ENCODE assay signal across 31 cellular contexts in the genomic region with DNA sequence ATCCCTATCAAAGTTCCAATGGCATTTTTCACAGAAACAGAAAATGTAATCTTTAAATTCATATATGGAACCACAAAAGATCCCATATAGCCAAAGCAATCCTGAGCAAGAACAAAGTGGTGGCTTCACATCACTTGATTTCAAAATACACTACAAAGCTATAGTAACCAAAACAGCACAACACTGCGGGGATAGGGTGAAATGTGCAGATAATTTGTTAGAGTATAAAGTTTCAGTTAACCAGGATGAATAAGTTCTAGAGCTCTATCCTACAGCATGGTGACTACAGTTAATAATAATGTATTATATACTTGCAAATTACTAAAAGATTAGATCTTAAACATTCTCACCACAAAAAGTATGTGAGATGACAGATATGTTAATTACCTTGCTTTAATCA.
"Had no signal": no experiment of that assay in that cellular context is flagged by ENCODE, and none has a peak within 500 bp of the region (broad histone marks: within the 10 kb centered on the region; RNA-seq: fewer than 3 reads in every experiment).

No MANE protein-coding gene starts in this region.

- H3K27ac ChIP-seq: KMS-11, PC-9, WERI-Rb-1 had no signal

- H3K4me3 Mint-ChIP-seq: activated CD4-positive, alpha-beta T cell treated with anti-CD3 and anti-CD28 coated beads for 36 hours; activated CD4-positive, alpha-beta T cell treated with anti-CD3 and anti-CD28 coated beads, Interleukin-2, amount 10 ng/mL, durations not matched to agents 7 days and 5 days; activated CD8-positive, alpha-beta T cell treated with anti-CD3 and anti-CD28 coated beads, Interleukin-2, amount 10 ng/mL, durations not matched to agents 7 days and 5 days; activated naive CD4-positive, alpha-beta T cell treated with anti-CD3 and anti-CD28 coated beads, Interleukin-2, amount 10 ng/mL, durations not matched to agents 7 days and 5 days; activated naive CD8-positive, alpha-beta T cell; activated naive CD8-positive, alpha-beta T cell treated with anti-CD3 and anti-CD28 coated beads, Interleukin-2, amount 50 U/mL, for 24 hours; brain had no signal

- H3K36me3 Mint-ChIP-seq: activated naive CD8-positive, alpha-beta T cell had no signal

- H3K27me3 Mint-ChIP-seq: activated CD4-positive, alpha-beta T cell treated with anti-CD3 and anti-CD28 coated beads for 36 hours; activated CD4-positive, alpha-beta T cell treated with anti-CD3 and anti-CD28 coated beads, Interleukin-2, amount 10 ng/mL, durations not matched to agents 7 days and 5 days; activated naive CD4-positive, alpha-beta T cell treated with anti-CD3 and anti-CD28 coated beads, Interleukin-2, amount 10 ng/mL, durations not matched to agents 7 days and 5 days; activated naive CD8-positive, alpha-beta T cell; activated naive CD8-positive, alpha-beta T cell treated with anti-CD3 and anti-CD28 coated beads, Interleukin-2, amount 50 U/mL, for 24 hours; brain had no signal

- DNase-seq: activated CD4-positive, alpha-beta T cell treated with anti-CD3 and anti-CD28 coated beads for 36 hours; activated CD4-positive, alpha-beta T cell treated with anti-CD3 and anti-CD28 coated beads, Interleukin-2, amount 10 ng/mL, durations not matched to agents 7 days and 5 days; activated CD4-positive, alpha-beta T cell treated with anti-CD3 and anti-CD28 coated beads, Interleukin-2, amount 50 U/mL, for 48 hours; activated CD8-positive, alpha-beta T cell treated with anti-CD3 and anti-CD28 coated beads, Interleukin-2, amount 10 ng/mL, durations not matched to agents 7 days and 5 days; activated effector memory CD4-positive, alpha-beta T cell treated with Interleukin-2 at 50 U/mL for 16 hours; activated naive CD4-positive, alpha-beta T cell treated with anti-CD3 and anti-CD28 coated beads, Interleukin-2, amount 10 ng/mL, durations not matched to agents 7 days and 5 days; activated naive CD8-positive, alpha-beta T cell treated with anti-CD3 and anti-CD28 coated beads, Interleukin-2, amount 50 U/mL, for 24 hours; activated T-cell treated with anti-CD3 and anti-CD28 coated beads, Interleukin-2, amount 50 U/mL, for 48 hours; anterior cingulate cortex; caudate nucleus; MM.1S; NCI-H1092 treated with DMSO at 0.1 percent for 48 hours; NCI-H1417; NCI-H146; NCI-H187; NCI-H2029 treated with DMSO at 0.1 percent for 48 hours; NCI-H2107; NCI-H2171; NCI-H510A; NCI-H526; NCI-H748 treated with DMSO at 0.1 percent for 48 hours; NK-92 treated with Interleukin-12 subunit alpha and Interleukin-12 subunit beta, amount 100 ng/mL, for 24 hours; PC-9; Right ventricle myocardium superior; SW 1271; T-helper 1 cell; T1000; WERI-Rb-1 had no signal

- H2AFZ ChIP-seq: PC-9 had no signal

- H3K9me3 Mint-ChIP-seq: activated CD4-positive, alpha-beta T cell treated with anti-CD3 and anti-CD28 coated beads, Interleukin-2, amount 10 ng/mL, durations not matched to agents 7 days and 5 days; activated naive CD4-positive, alpha-beta T cell treated with anti-CD3 and anti-CD28 coated beads, Interleukin-2, amount 10 ng/mL, durations not matched to agents 7 days and 5 days; activated naive CD8-positive, alpha-beta T cell treated with anti-CD3 and anti-CD28 coated beads, Interleukin-2, amount 50 U/mL, for 24 hours had no signal

- H3K27ac Mint-ChIP-seq: activated CD4-positive, alpha-beta T cell treated with anti-CD3 and anti-CD28 coated beads for 36 hours; activated CD4-positive, alpha-beta T cell treated with anti-CD3 and anti-CD28 coated beads, Interleukin-2, amount 10 ng/mL, durations not matched to agents 7 days and 5 days; activated CD8-positive, alpha-beta T cell treated with anti-CD3 and anti-CD28 coated beads, Interleukin-2, amount 10 ng/mL, durations not matched to agents 7 days and 5 days; activated naive CD4-positive, alpha-beta T cell treated with anti-CD3 and anti-CD28 coated beads, Interleukin-2, amount 10 ng/mL, durations not matched to agents 7 days and 5 days; activated naive CD8-positive, alpha-beta T cell; activated naive CD8-positive, alpha-beta T cell treated with anti-CD3 and anti-CD28 coated beads, Interleukin-2, amount 50 U/mL, for 24 hours; brain had no signal

- ATAC-seq: activated CD4-positive, alpha-beta T cell treated with anti-CD3 and anti-CD28 coated beads for 36 hours; activated CD8-positive, alpha-beta T cell treated with anti-CD3 and anti-CD28 coated beads, Interleukin-2, amount 10 ng/mL, durations not matched to agents 7 days and 5 days; activated naive CD8-positive, alpha-beta T cell treated with anti-CD3 and anti-CD28 coated beads, Interleukin-2, amount 50 U/mL, for 24 hours had no signal

- H3K4me2 ChIP-seq: KMS-11, PC-9 had no signal

- H3K4me3 ChIP-seq: PC-9 had no signal
